In genomic region chr10:103554488-103555320, GRCh38 we compare ENCODE assay signal across 9 cellular contexts.
DNase-seq lines count a peak whose midpoint lies in the region; ATAC-seq, FAIRE-seq and TF ChIP-seq lines count a peak whose summit lies in the region.
"Had no signal": no experiment of that assay in that cellular context is flagged by ENCODE, and none has a peak within 500 bp of the region (broad histone marks: within the 10 kb centered on the region; RNA-seq: fewer than 3 reads in every experiment).

No MANE protein-coding gene starts in this region.

- no peaks in the 10 kb centered on the region for H3K9me3 Mint-ChIP-seq in central memory CD8-positive, alpha-beta T cell

- H3K4me3 Mint-ChIP-seq in central memory CD8-positive, alpha-beta T cell: peak overlapping the region; percentile 71

- peaks cover 4% of the 10 kb centered on the region for H3K4me1 Mint-ChIP-seq in central memory CD8-positive, alpha-beta T cell

- H3K36me3 ChIP-seq in BLaER1 treated with 17β-estradiol and CSF1 and Interleukin-3, amounts not matched to agents 10 nM and 100 nM: no peaks in the 10 kb centered on the region
- H3K36me3 ChIP-seq in kidney (ENCODE audit: control insufficient read depth in 1 of 2, insufficient read depth in 2 of 2, low read length in 2 of 2): no peaks in the 10 kb centered on the region

- DNase-seq in HPDE6-E6E7 (ENCODE audit: extremely low spot score) (peak; percentile 79), SHP77 treated with DMSO at 0.1 percent for 48 hours (lab: John Stamatoyannopoulos, UW) (peak; percentile 45), kidney (peak; percentile 84)
- DNase-seq in central memory CD8-positive, alpha-beta T cell (ENCODE audit: low spot score in 2 of 2): no peak
- peak; percentile 16 for DNase-seq in stimulated activated CD4-positive, alpha-beta T cell treated with anti-CD3 and anti-CD28 coated beads, Interleukin-4, amount 100 ng/mL, for 1 hour
- no peak for DNase-seq in activated CD4-positive, CD25-positive, alpha-beta regulatory T cell treated with anti-CD3 and anti-CD28 coated beads, Interleukin-2, amount 50 U/mL, for 72 hours

- peak overlapping the region in 10 of 11 experiments; percentile 0 to 64 (median 54); a peak in 15 of 22 replicates for H3K9ac ChIP-seq in BLaER1 treated with 17β-estradiol and CSF1 and Interleukin-3, amounts not matched to agents 10 nM and 100 nM
- no peak overlapping the region for H3K9ac ChIP-seq in kidney (ENCODE audit: low read length in 2 of 2)

- ATAC-seq in central memory CD8-positive, alpha-beta T cell (replicated peaks; ENCODE audit: extremely low read depth, poor library complexity, severe bottlenecking): no peak
- ATAC-seq in HG03280 (IDR thresholded peaks at IDR 0.05; ENCODE audit: unreplicated experiment): no peak

- intact Hi-C loops in kidney (cut with DNase I): no loop called here

- H4K20me1 ChIP-seq in BLaER1 treated with 17β-estradiol and CSF1 and Interleukin-3, amounts not matched to agents 10 nM and 100 nM: peaks cover 0 to 12% (median 0%) of the 10 kb centered on the region in 11 experiments; a peak in 7 of 22 replicates

- H3K27ac Mint-ChIP-seq in central memory CD8-positive, alpha-beta T cell (ENCODE audit: low read depth): no peak overlapping the region

- H3K4me2 ChIP-seq in BLaER1 treated with 17β-estradiol and CSF1 and Interleukin-3, amounts not matched to agents 10 nM and 100 nM: peak overlapping the region; percentile 77 to 96 (median 87)

- no peak for FAIRE-seq in kidney (lab: Jason Lieb, UNC)
- FAIRE-seq: islet of Langerhans had no signal

- H3K4me3 ChIP-seq in BLaER1 treated with 17β-estradiol and CSF1 and Interleukin-3, amounts not matched to agents 10 nM and 100 nM: peak overlapping the region; percentile 41 to 71 (median 53); a peak in 19 of 20 replicates
- peak overlapping the region in 1 of 2 donors; percentile 29 for H3K4me3 ChIP-seq in kidney (ENCODE audit: low read length in 2 of 2)

- H3K27me3 ChIP-seq in BLaER1 treated with 17β-estradiol and CSF1 and Interleukin-3, amounts not matched to agents 10 nM and 100 nM: peaks cover 11 to 26% (median 19%) of the 10 kb centered on the region in 11 experiments; a peak in 21 of 22 replicates

- peaks cover 0 to 20% (median 0%) of the 10 kb centered on the region in 11 experiments; a peak in 3 of 22 replicates for H3K9me3 ChIP-seq in BLaER1 treated with 17β-estradiol and CSF1 and Interleukin-3, amounts not matched to agents 10 nM and 100 nM (replicated peaks in 1 of 11)
- H3K9me3 ChIP-seq in kidney (ENCODE audit: control insufficient read depth in 1 of 2, low read length in 2 of 2): no peaks in the 10 kb centered on the region

- H3K36me3 Mint-ChIP-seq in central memory CD8-positive, alpha-beta T cell (ENCODE audit: insufficient read depth): no peaks in the 10 kb centered on the region

- H3K27me3 Mint-ChIP-seq in central memory CD8-positive, alpha-beta T cell: peaks cover 69% of the 10 kb centered on the region

- peaks cover 73 to 95% (median 89%) of the 10 kb centered on the region in 10 experiments for H3K4me1 ChIP-seq in BLaER1 treated with 17β-estradiol and CSF1 and Interleukin-3, amounts not matched to agents 10 nM and 100 nM
- peaks cover 6 to 12% of the 10 kb centered on the region in 2 donors for H3K4me1 ChIP-seq in kidney (ENCODE audit: control insufficient read depth in 1 of 2, insufficient read depth in 1 of 2, low read depth in 1 of 2, low read length in 2 of 2)

- TF ChIP-seq CTCF in kidney (IDR thresholded peaks at IDR 0.05; ENCODE audit: borderline replicate concordance, extremely low read depth, insufficient read depth): no peak

- no peak overlapping the region; a peak in 1 of 22 replicates for H3K27ac ChIP-seq in BLaER1 treated with 17β-estradiol and CSF1 and Interleukin-3, amounts not matched to agents 10 nM and 100 nM
- H3K27ac ChIP-seq in kidney (ENCODE audit: low read depth in 2 of 2, low read length in 2 of 2): no peak overlapping the region

Comparison
In these comparisons a context has a peak if more than half of its experiments do, and no peak if none do; other contexts are left out.
1. H3K9ac ChIP-seq: peak in BLaER1 treated with 17β-estradiol and CSF1 and Interleukin-3, amounts not matched to agents 10 nM and 100 nM (10 of 11); none in kidney (0 of 2).
2. DNase-seq: peak in HPDE6-E6E7 (single experiment), SHP77 treated with DMSO at 0.1 percent for 48 hours (single experiment), kidney (single experiment) and stimulated activated CD4-positive, alpha-beta T cell treated with anti-CD3 and anti-CD28 coated beads, Interleukin-4, amount 100 ng/mL, for 1 hour (single experiment); none in central memory CD8-positive, alpha-beta T cell (0 of 2) and activated CD4-positive, CD25-positive, alpha-beta regulatory T cell treated with anti-CD3 and anti-CD28 coated beads, Interleukin-2, amount 50 U/mL, for 72 hours (single experiment).